In the genomic region with DNA sequence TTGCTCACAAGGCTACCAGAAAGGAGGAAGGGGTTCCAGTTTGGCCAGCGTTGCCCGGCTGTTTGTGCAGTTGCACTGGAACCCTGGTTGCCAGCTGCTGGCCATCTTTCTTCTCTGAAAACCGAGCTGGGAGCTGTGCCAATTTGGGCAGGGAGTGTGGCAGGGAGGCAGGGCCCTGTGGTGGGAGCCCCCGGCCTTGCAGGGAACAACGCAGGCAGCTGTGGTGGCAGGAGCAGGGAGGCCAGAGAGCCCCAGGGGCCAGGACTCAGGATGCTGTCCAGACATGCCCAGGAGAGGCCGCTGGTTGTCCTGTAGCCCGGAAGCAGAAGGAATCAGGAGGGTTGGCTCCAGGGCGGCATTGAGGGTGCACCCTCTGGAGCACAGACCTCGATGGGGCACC, we compare ENCODE assay signal across 1 cellular context.
TF ChIP-seq lines count a peak whose summit lies in the region.

No MANE protein-coding gene starts in this region.

TF ChIP-seq in K562, 482 proteins besides CTCF, POLR2A, EP300 and RAD21:
- TF ChIP-seq POLR2G (IDR thresholded peaks at IDR 0.05; ENCODE audit: low read depth, low read length), result peak; percentile 47; the same call in 1 of the 2 replicates
- no peak for TF ChIP-seq SMARCA5 (IDR thresholded peaks at IDR 0.05)
